Comparison of ENCODE assay signal across 28 cellular contexts in genomic region chr20:36904690-36905089, GRCh38. TPM values are rescaled to one million over a fixed set of nuclear protein-coding genes. Genes with fewer than 3 reads are reported as not detected.
DNase-seq lines count a peak whose midpoint lies in the region; ATAC-seq, FAIRE-seq and TF ChIP-seq lines count a peak whose summit lies in the region.
"Had no signal": no experiment of that assay in that cellular context is flagged by ENCODE, and none has a peak within 500 bp of the region (broad histone marks: within the 10 kb centered on the region; RNA-seq: fewer than 3 reads in every experiment).

No MANE protein-coding gene starts in this region.

- no peak for TF ChIP-seq EP300 in GM12878 (IDR thresholded peaks at IDR 0.05; ENCODE audit: borderline replicate concordance in 1 of 2, control insufficient read depth in 1 of 2, low read depth in 2 of 2, low read length in 2 of 2)

- POLR2A ChIA-PET in CD4-positive, alpha-beta T cell (lab: Charles Lee), result interaction anchor here (0.9 kb wide), 3 partner anchors 12 to 34 kb away, joined by 3 to 4 read pairs (median 3); no protein-coding TSS in a partner anchor
- POLR2A ChIA-PET in activated CD4-positive, alpha-beta memory T cell treated with anti-CD3 and anti-CD28 coated beads for 36 hours (lab: Charles Lee), result interaction anchor here (0.7 kb wide), 1 partner anchor 16 kb away, joined by 4 read pairs; no protein-coding TSS in a partner anchor
- POLR2A ChIA-PET in GM12878 (lab: Charles Lee), result no interaction called here

- no peak for TF ChIP-seq CTCF in CD4-positive, alpha-beta T cell (IDR thresholded peaks at IDR 0.05)
- no peak for TF ChIP-seq CTCF in GM12878 (IDR thresholded peaks at IDR 0.05 in 2 of 3, conservative IDR thresholded peaks at IDR 0.05 in 1 of 3; ENCODE audit: control insufficient read depth in 2 of 3, extremely low read depth in 1 of 3, insufficient read depth in 1 of 3, low read depth in 3 of 3, low read length in 3 of 3)
- TF ChIP-seq CTCF in GM20000 (IDR thresholded peaks at IDR 0.05; ENCODE audit: extremely low read depth, missing control alignments), result no peak

- H3K9ac ChIP-seq in GM12878 (ENCODE audit: control insufficient read depth, insufficient read depth, low read length), result no peak overlapping the region

- DNase-seq in CD4-positive, CD25-positive, alpha-beta regulatory T cell, result peak in 2 of 3 donors; percentile 32 to 42
- DNase-seq in CD4-positive, alpha-beta T cell, result no peak
- no peak for DNase-seq in activated CD4-positive, alpha-beta memory T cell treated with anti-CD3 and anti-CD28 coated beads for 36 hours
- DNase-seq in GM12878 (ENCODE audit: low read depth, low spot score) (no peak), GM20000 (ENCODE audit: low spot score) (no peak), HCEC 1CT (no peak)
- DNase-seq: activated CD4-positive, alpha-beta T cell treated with anti-CD3 and anti-CD28 coated beads, Interleukin-2, amount 50 U/mL, for 4 hours; dermis blood vessel endothelial cell; esophagus squamous epithelium; GOT3; Kasumi-1; mucosa of descending colon; MV-4-11; NCI-H1436 treated with DMSO at 0.1 percent for 48 hours; NCI-H446 treated with DMSO at 0.1 percent for 48 hours; NCI-H82; right cardiac atrium; spleen; stimulated activated CD4-positive, alpha-beta T cell treated with anti-CD3 and anti-CD28 coated beads, Interleukin-2, amount 100 ng/mL, for 48 hours had no signal

- intact Hi-C loops in CD4-positive, alpha-beta T cell (cut with DNase I, micrococcal nuclease), result no loop called here
- intact Hi-C loops in activated CD4-positive, alpha-beta memory T cell treated with anti-CD3 and anti-CD28 coated beads for 36 hours (cut with micrococcal nuclease), result no loop called here
- intact Hi-C loops in GM12878 (cut with micrococcal nuclease; ENCODE audit: unreplicated experiment), result no loop called here

- in situ Hi-C loops in GM12878 (cut with MboI), result no loop called here

- peak overlapping the region in 2 of 4 donors; percentile 28 for H3K4me3 Mint-ChIP-seq in CD4-positive, CD25-positive, alpha-beta regulatory T cell
- H3K4me3 Mint-ChIP-seq in CD4-positive, alpha-beta T cell, result peak overlapping the region; percentile 3
- no peak overlapping the region for H3K4me3 Mint-ChIP-seq in activated CD4-positive, alpha-beta memory T cell treated with anti-CD3 and anti-CD28 coated beads for 36 hours
- H3K4me3 Mint-ChIP-seq: neural crest cell had no signal

- no peaks in the 10 kb centered on the region for H3K27me3 ChIP-seq in CD4-positive, CD25-positive, alpha-beta regulatory T cell (ENCODE audit: control insufficient read depth, insufficient read depth, low read length)
- H3K27me3 ChIP-seq in CD4-positive, alpha-beta T cell (ENCODE audit: control insufficient read depth, insufficient read depth, low read length), result no peaks in the 10 kb centered on the region
- no peaks in the 10 kb centered on the region for H3K27me3 ChIP-seq in GM12878 (replicated peaks in 1 of 2; ENCODE audit: control insufficient read depth in 2 of 2, insufficient read depth in 2 of 2, low read length in 1 of 2)
- H3K27me3 ChIP-seq: esophagus squamous epithelium, spleen, suprapubic skin had no signal

- peaks cover 5% of the 10 kb centered on the region for H3K4me1 ChIP-seq in CD4-positive, CD25-positive, alpha-beta regulatory T cell (ENCODE audit: control insufficient read depth, insufficient read depth, low read length, poor library complexity, severe bottlenecking)
- peaks cover 5% of the 10 kb centered on the region for H3K4me1 ChIP-seq in GM12878 (ENCODE audit: control insufficient read depth, insufficient read depth, low read length)
- H3K4me1 ChIP-seq: esophagus squamous epithelium, suprapubic skin had no signal

- H4K20me1 ChIP-seq in GM12878 (ENCODE audit: control insufficient read depth, insufficient read depth), result no peaks in the 10 kb centered on the region

- SMC1A ChIA-PET in GM12878 (lab: Charles Lee; ENCODE audit: uncharacterized antibody, unreplicated experiment), result interaction anchor here (0.6 to 1.1 kb wide), 3 partner anchors 12 to 455 kb away, joined by 3 read pairs; no protein-coding TSS in a partner anchor

- H3K9me3 Mint-ChIP-seq in CD4-positive, CD25-positive, alpha-beta regulatory T cell, result no peaks in the 10 kb centered on the region
- no peaks in the 10 kb centered on the region for H3K9me3 Mint-ChIP-seq in CD4-positive, alpha-beta T cell
- H3K9me3 Mint-ChIP-seq in activated CD4-positive, alpha-beta memory T cell treated with anti-CD3 and anti-CD28 coated beads for 36 hours, result no peaks in the 10 kb centered on the region
- H3K9me3 Mint-ChIP-seq: neural crest cell had no signal

- TF ChIP-seq RAD21 in GM12878 (IDR thresholded peaks at IDR 0.05; ENCODE audit: insufficient read depth, low read depth, low read length), result no peak

- no peak for FAIRE-seq in GM12878 (lab: Jason Lieb, UNC)
- FAIRE-seq: endometrium, frontal cortex had no signal

- RAD21 ChIA-PET in GM12878 (lab: Charles Lee; ENCODE audit: unreplicated experiment), result no interaction called here

- peaks cover 36% of the 10 kb centered on the region for H3K36me3 Mint-ChIP-seq in CD4-positive, CD25-positive, alpha-beta regulatory T cell
- H3K36me3 Mint-ChIP-seq in CD4-positive, alpha-beta T cell (ENCODE audit: low read depth), result peaks cover 94% of the 10 kb centered on the region
- H3K36me3 Mint-ChIP-seq in activated CD4-positive, alpha-beta memory T cell treated with anti-CD3 and anti-CD28 coated beads for 36 hours, result peaks cover 28% of the 10 kb centered on the region

- no peaks in the 10 kb centered on the region for H3K79me2 ChIP-seq in GM12878 (ENCODE audit: control insufficient read depth, insufficient read depth, low read length)

- H3K27ac ChIP-seq in CD4-positive, CD25-positive, alpha-beta regulatory T cell (ENCODE audit: insufficient read depth, low read length, poor library complexity, severe bottlenecking), result peak overlapping the region; percentile 16
- H3K27ac ChIP-seq in CD4-positive, alpha-beta T cell (ENCODE audit: low read depth, low read length), result no peak overlapping the region
- H3K27ac ChIP-seq in GM12878 (ENCODE audit: control insufficient read depth, insufficient read depth), result peak overlapping the region; percentile 18; the same call in 1 of the 2 replicates
- H3K27ac ChIP-seq: C4-2B, esophagus squamous epithelium, suprapubic skin had no signal

- 50% methylated on average over 2 of the region's 2 CpGs for WGBS in GM12878 (ENCODE audit: insufficient coverage, insufficient replicate concordance, low lambda C conversion rate, missing lambda C conversion rate)

- peak overlapping the region; percentile 6 to 56 (median 16) for H3K27ac Mint-ChIP-seq in CD4-positive, CD25-positive, alpha-beta regulatory T cell
- H3K27ac Mint-ChIP-seq in CD4-positive, alpha-beta T cell, result peak overlapping the region; percentile 77
- H3K27ac Mint-ChIP-seq in activated CD4-positive, alpha-beta memory T cell treated with anti-CD3 and anti-CD28 coated beads for 36 hours, result peak overlapping the region; percentile 66

- H3K27me3 Mint-ChIP-seq in CD4-positive, CD25-positive, alpha-beta regulatory T cell, result no peaks in the 10 kb centered on the region
- no peaks in the 10 kb centered on the region for H3K27me3 Mint-ChIP-seq in CD4-positive, alpha-beta T cell
- H3K27me3 Mint-ChIP-seq in activated CD4-positive, alpha-beta memory T cell treated with anti-CD3 and anti-CD28 coated beads for 36 hours, result no peaks in the 10 kb centered on the region

- no peak overlapping the region for H3K4me2 ChIP-seq in GM12878 (ENCODE audit: control insufficient read depth, insufficient read depth)

- peak; percentile 51 to 54 for ATAC-seq in CD4-positive, CD25-positive, alpha-beta regulatory T cell (ENCODE audit: low read depth in 2 of 2)
- peak; percentile 50 for ATAC-seq in CD4-positive, alpha-beta T cell (ENCODE audit: poor library complexity)
- ATAC-seq in GM12878 (no peak), HG03159 (IDR thresholded peaks at IDR 0.05; ENCODE audit: unreplicated experiment) (no peak)
- ATAC-seq: mucosa of descending colon, right cardiac atrium had no signal

- peaks cover 9 to 27% (median 15%) of the 10 kb centered on the region in 4 donors for H3K4me1 Mint-ChIP-seq in CD4-positive, CD25-positive, alpha-beta regulatory T cell
- peaks cover 20% of the 10 kb centered on the region for H3K4me1 Mint-ChIP-seq in CD4-positive, alpha-beta T cell (ENCODE audit: low read depth)
- H3K4me1 Mint-ChIP-seq in activated CD4-positive, alpha-beta memory T cell treated with anti-CD3 and anti-CD28 coated beads for 36 hours (ENCODE audit: low read depth), result peaks cover 8% of the 10 kb centered on the region
- H3K4me1 Mint-ChIP-seq: neural crest cell had no signal

- CTCF ChIA-PET in CD4-positive, alpha-beta T cell (lab: Charles Lee), result no interaction called here
- CTCF ChIA-PET in activated CD4-positive, alpha-beta memory T cell treated with anti-CD3 and anti-CD28 coated beads for 36 hours (lab: Charles Lee), result interaction anchor here (0.7 kb wide), 1 partner anchor 33 kb away, joined by 5 read pairs; no protein-coding TSS in a partner anchor
- CTCF ChIA-PET in GM12878 (lab: Yijun Ruan, JAX), result interaction anchor here (1.1 to 1.5 kb wide), 2 partner anchors 15 to 17 kb away, joined by 4 read pairs; no protein-coding TSS in a partner anchor

- peaks cover 89% of the 10 kb centered on the region for H3K36me3 ChIP-seq in CD4-positive, CD25-positive, alpha-beta regulatory T cell (ENCODE audit: control insufficient read depth, insufficient read depth, low read length)
- H3K36me3 ChIP-seq in GM12878 (ENCODE audit: control insufficient read depth in 2 of 2, insufficient read depth in 2 of 2, low read length in 1 of 2), result peaks cover 1 to 3% of the 10 kb centered on the region in 2 experiments; a peak in 3 of 4 replicates

- no peak overlapping the region for H2AFZ ChIP-seq in GM12878 (ENCODE audit: control insufficient read depth, low read depth, low read length)

- TF ChIP-seq POLR2A in GM12878 (IDR thresholded peaks at IDR 0.05; ENCODE audit: low read depth, low read length), result no peak

- no TSS peak for BruUV-seq in GM12878 (replicated peaks; lab: Mats Ljungman, UMichigan)

- H3K4me3 ChIP-seq in CD4-positive, CD25-positive, alpha-beta regulatory T cell (ENCODE audit: low read depth, low read length), result peak overlapping the region; percentile 26
- no peak overlapping the region for H3K4me3 ChIP-seq in GM12878
- H3K4me3 ChIP-seq: esophagus squamous epithelium, mucosa of descending colon, spleen, suprapubic skin had no signal

- no peaks in the 10 kb centered on the region for H3K9me3 ChIP-seq in CD4-positive, CD25-positive, alpha-beta regulatory T cell (ENCODE audit: control insufficient read depth in 2 of 2, low read length in 2 of 2)
- H3K9me3 ChIP-seq in CD4-positive, alpha-beta T cell (ENCODE audit: control insufficient read depth, low read length), result no peaks in the 10 kb centered on the region
- H3K9me3 ChIP-seq in GM12878 (replicated peaks; ENCODE audit: control insufficient read depth, insufficient read depth, low read length), result no peaks in the 10 kb centered on the region
- H3K9me3 ChIP-seq: esophagus squamous epithelium, mucosa of descending colon, spleen, suprapubic skin had no signal

RNA-seq across cellular contexts. Expression of gene TLDC2, which starts 28.8 kb away (rescaled TPM):
- total RNA-seq in CD4-positive, CD25-positive, alpha-beta regulatory T cell, result not detected
- under 1 TPM; 0.32 to 0.57 (median 0.41) TPM for polyA plus RNA-seq in CD4-positive, CD25-positive, alpha-beta regulatory T cell
- not detected for total RNA-seq in CD4-positive, alpha-beta T cell
- total RNA-seq in activated CD4-positive, alpha-beta memory T cell treated with anti-CD3 and anti-CD28 coated beads for 36 hours, result not detected
- total RNA-seq in GM12878 (2013; cell fraction: nucleolus; rRNA removed), result 0.27 TPM in 1 of 2 replicates, not detected in the other
- total RNA-seq in GM12878 (2014; rRNA removed) (0.28 and 0.49 TPM in 2 replicates), GM12878 (2014; rRNA removed; fragmentation: Illumina TruSeq; extraction: Trizol) (0.18 and 0.37 TPM in 2 replicates), GM12878 (2021) (0.24 and 0.41 TPM in 2 replicates)
- 0.50 TPM for polyA plus RNA-seq in GM12878 (2011; ENCODE audit: low read depth)
- polyA plus RNA-seq in GM12878 (2011; rRNA removed) (0.05 and 0.09 TPM in 2 replicates), GM12878 (2014; fragmentation: Illumina TruSeq; extraction: Trizol) (0.13 and 0.35 TPM in 2 replicates), GM12878 (2014; fragmentation: Nextera tagmentation; extraction: Ambion mirVana) (under 1 TPM; 0.08 to 0.24 TPM), GM12878 (2014; rRNA removed) (0.33 and 0.42 TPM in 2 replicates), GM12878 (2016; fragmentation: Nextera tagmentation; extraction: Ambion mirVana) (under 1 TPM; 0.10 to 0.16 TPM)
- 0.03 TPM in 1 of 2 replicates, not detected in the other for polyA plus RNA-seq in GM12878 (2011; cell fraction: cytosol; rRNA removed)
- not detected in 2 replicates for polyA plus RNA-seq in GM12878 (2011; cell fraction: nucleus; rRNA removed)
- polyA plus RNA-seq in GM12878 (2012), result 0.09 and 0.35 TPM in 2 replicates
- polyA minus RNA-seq in GM12878 (2011; rRNA and poly(A)+ RNA removed), result not detected in 2 replicates
- not detected in 2 replicates for polyA minus RNA-seq in GM12878 (2011; cell fraction: cytosol; rRNA and poly(A)+ RNA removed)
- polyA minus RNA-seq in GM12878 (2011; cell fraction: nucleus; rRNA and poly(A)+ RNA removed), result not detected in 2 replicates
- total RNA-seq: lung microvascular endothelial cell, neural crest cell, right cardiac atrium, RPMI7951, SK-MEL-5, spleen, suprapubic skin had no signal

RNA-seq across cellular contexts. Expression of gene SAMHD1, which starts 46.8 kb away (rescaled TPM):
- 723 TPM for total RNA-seq in CD4-positive, CD25-positive, alpha-beta regulatory T cell
- 100 to 1,000 TPM; 327 to 481 (median 401) TPM for polyA plus RNA-seq in CD4-positive, CD25-positive, alpha-beta regulatory T cell
- total RNA-seq in CD4-positive, alpha-beta T cell, result 100 to 1,000 TPM; 232 to 239 TPM
- total RNA-seq in activated CD4-positive, alpha-beta memory T cell treated with anti-CD3 and anti-CD28 coated beads for 36 hours, result 10 to 100 TPM; 50.4 to 57.7 TPM
- 89.7 and 91.8 TPM in 2 replicates for total RNA-seq in GM12878 (2013; cell fraction: nucleolus; rRNA removed)
- total RNA-seq in GM12878 (2014; rRNA removed) (39.9 and 43.2 TPM in 2 replicates), GM12878 (2014; rRNA removed; fragmentation: Illumina TruSeq; extraction: Trizol) (46.8 and 47.9 TPM in 2 replicates), GM12878 (2021) (37.7 and 37.8 TPM in 2 replicates)
- polyA plus RNA-seq in GM12878 (2011; ENCODE audit: low read depth), result 8.0 TPM
- polyA plus RNA-seq in GM12878 (2011; rRNA removed) (43.6 and 52.1 TPM in 2 replicates), GM12878 (2014; fragmentation: Illumina TruSeq; extraction: Trizol) (41.8 and 44.9 TPM in 2 replicates), GM12878 (2014; fragmentation: Nextera tagmentation; extraction: Ambion mirVana) (10 to 100 TPM; 20.5 to 21.7 TPM), GM12878 (2014; rRNA removed) (23.4 and 26.3 TPM in 2 replicates), GM12878 (2016; fragmentation: Nextera tagmentation; extraction: Ambion mirVana) (10 to 100 TPM; 37.8 to 42.0 TPM)
- polyA plus RNA-seq in GM12878 (2011; cell fraction: cytosol; rRNA removed), result 19.2 and 22.3 TPM in 2 replicates
- polyA plus RNA-seq in GM12878 (2011; cell fraction: nucleus; rRNA removed), result 15.7 and 23.7 TPM in 2 replicates
- 9.7 and 11.4 TPM in 2 replicates for polyA plus RNA-seq in GM12878 (2012)
- 29.6 and 43.2 TPM in 2 replicates for polyA minus RNA-seq in GM12878 (2011; rRNA and poly(A)+ RNA removed)
- polyA minus RNA-seq in GM12878 (2011; cell fraction: cytosol; rRNA and poly(A)+ RNA removed), result 11.4 and 15.0 TPM in 2 replicates
- 17.5 and 26.4 TPM in 2 replicates for polyA minus RNA-seq in GM12878 (2011; cell fraction: nucleus; rRNA and poly(A)+ RNA removed)

Comparison
In these comparisons a context has a peak if more than half of its experiments do, and no peak if none do; other contexts are left out.
1. ATAC-seq: peak in CD4-positive, CD25-positive, alpha-beta regulatory T cell (2 of 2) and CD4-positive, alpha-beta T cell (single experiment); none in GM12878 (single experiment) and HG03159 (single experiment).
2. DNase-seq: peak in CD4-positive, CD25-positive, alpha-beta regulatory T cell (2 of 3); none in CD4-positive, alpha-beta T cell (0 of 10), activated CD4-positive, alpha-beta memory T cell treated with anti-CD3 and anti-CD28 coated beads for 36 hours (single experiment), GM12878 (single experiment), GM20000 (single experiment) and HCEC 1CT (single experiment).
3. H3K27ac Mint-ChIP-seq: peak in every context shown above with its lines; median percentile 77 in CD4-positive, alpha-beta T cell; 66 in activated CD4-positive, alpha-beta memory T cell treated with anti-CD3 and anti-CD28 coated beads for 36 hours; 16 in CD4-positive, CD25-positive, alpha-beta regulatory T cell.